Comparison of ENCODE assay signal across 8 cellular contexts in genomic region chr6:95578106-95578410, GRCh38. TPM values are rescaled to one million over a fixed set of nuclear protein-coding genes. Genes with fewer than 3 reads are reported as not detected.
DNase-seq lines count a peak whose midpoint lies in the region; ATAC-seq and TF ChIP-seq lines count a peak whose summit lies in the region.

No MANE protein-coding gene starts in this region.

- ATAC-seq in HG02884 (IDR thresholded peaks at IDR 0.05; ENCODE audit: unreplicated experiment) (peak; percentile 6), RWPE2 (ENCODE audit: low read depth) (no peak; the same call in 2 of the 3 replicates)

- H3K27ac ChIP-seq in RWPE2 (ENCODE audit: poor library complexity, severe bottlenecking), result peak overlapping the region; percentile 90
- H3K27ac ChIP-seq in neutrophil, result peak overlapping the region; percentile 82

- H3K9me3 ChIP-seq in RWPE2 (ENCODE audit: severe bottlenecking) (no peaks in the 10 kb centered on the region), neutrophil (no peaks in the 10 kb centered on the region)

- H3K27me3 ChIP-seq in RWPE2 (ENCODE audit: insufficient read depth, poor library complexity, severe bottlenecking) (no peaks in the 10 kb centered on the region), neutrophil (no peaks in the 10 kb centered on the region)

- peak overlapping the region; percentile 59 for H3K4me3 ChIP-seq in RWPE2 (ENCODE audit: severe bottlenecking)
- H3K4me3 ChIP-seq in epithelial cell of proximal tubule (ENCODE audit: low read depth, low read length), result peak overlapping the region; percentile 93
- H3K4me3 ChIP-seq in neutrophil (ENCODE audit: low read depth in 1 of 2, low read length in 1 of 2), result peak overlapping the region; percentile 79 to 85

- H3K36me3 ChIP-seq in RWPE2 (ENCODE audit: low read depth) (peaks cover 2% of the 10 kb centered on the region; the same call in 1 of the 2 replicates), neutrophil (no peaks in the 10 kb centered on the region)

- H3K4me1 ChIP-seq in RWPE2 (ENCODE audit: insufficient read depth, poor library complexity, severe bottlenecking), result peaks cover 15% of the 10 kb centered on the region
- peaks cover 30 to 38% of the 10 kb centered on the region in 2 experiments for H3K4me1 ChIP-seq in neutrophil (ENCODE audit: control insufficient read depth in 1 of 2, insufficient read depth in 1 of 2, low read depth in 1 of 2, low read length in 1 of 2)

- DNase-seq in stimulated activated CD8-positive, alpha-beta memory T cell treated with anti-CD3 and anti-CD28 coated beads, Interleukin-7, amount 100 ng/mL, for 24 hours (ENCODE audit: low read depth), result peak; percentile 5
- DNase-seq in stimulated activated CD8-positive, alpha-beta memory T cell treated with anti-CD3 and anti-CD28 coated beads, Interleukin-4, amount 100 ng/mL, for 48 hours, result no peak
- no peak for DNase-seq in RWPE2 (ENCODE audit: low spot score)
- no peak for DNase-seq in epithelial cell of proximal tubule (ENCODE audit: low read depth)
- no peak for DNase-seq in NCI-H446 treated with DMSO at 0.1 percent for 48 hours (lab: John Stamatoyannopoulos, UW)
- DNase-seq in NCI-H1092 treated with DMSO at 0.1 percent for 48 hours (lab: John Stamatoyannopoulos, UW), result no peak

- TF ChIP-seq CTCF in RWPE2 (IDR thresholded peaks at IDR 0.05; ENCODE audit: poor library complexity, severe bottlenecking) (no peak), epithelial cell of proximal tubule (conservative IDR thresholded peaks at IDR 0.05; ENCODE audit: low read depth, low read length) (no peak), neutrophil (IDR thresholded peaks at IDR 0.05) (no peak)

RNA-seq across cellular contexts. Expression of gene MANEA, which starts 0.7 kb away (rescaled TPM):
- total RNA-seq in epithelial cell of proximal tubule, result 8.9 and 14.4 TPM in 2 replicates
